8 cellular contexts compared by ENCODE assay signal in genomic region chrX:136767104-136767941, GRCh38. TPM values are rescaled to one million over a fixed set of nuclear protein-coding genes. Genes with fewer than 3 reads are reported as not detected.
DNase-seq lines count a peak whose midpoint lies in the region; TF ChIP-seq lines count a peak whose summit lies in the region.

No MANE protein-coding gene starts in this region.

- no peaks in the 10 kb centered on the region for H3K27me3 ChIP-seq in kidney epithelial cell (ENCODE audit: control insufficient read depth, insufficient read depth, low read length)

- peak overlapping the region; percentile 49 for H3K4me3 ChIP-seq in HFF-Myc (replicated peaks; ENCODE audit: low read depth, low read length)
- peak overlapping the region; percentile 50 for H3K4me3 ChIP-seq in kidney epithelial cell (ENCODE audit: low read depth, low read length)

- no peaks in the 10 kb centered on the region for H3K36me3 ChIP-seq in kidney epithelial cell (ENCODE audit: control insufficient read depth, insufficient read depth, low read length)

- TF ChIP-seq CTCF in HFF-Myc (IDR thresholded peaks at IDR 0.05; ENCODE audit: low read depth, low read length, missing control alignments), result no peak
- TF ChIP-seq CTCF in kidney epithelial cell (IDR thresholded peaks at IDR 0.05; ENCODE audit: insufficient read depth, low read length, poor library complexity, severe bottlenecking), result peak; percentile 17

- DNase-seq in NCI-H2029 (lab: John Stamatoyannopoulos, UW) (peak; percentile 29), NCI-H2029 treated with DMSO at 0.1 percent for 48 hours (lab: John Stamatoyannopoulos, UW) (no peak), HFF-Myc (ENCODE audit: extremely low read depth, low read depth) (no peak), NAMALWA (ENCODE audit: low spot score) (peak; percentile 67), UCSD-AML1 (lab: John Stamatoyannopoulos, UW; ENCODE audit: unreplicated experiment) (peak; percentile 71), kidney epithelial cell (ENCODE audit: low read depth) (no peak)
- DNase-seq in central memory CD4-positive, alpha-beta T cell, result peak; percentile 43
- peak; percentile 12 to 36 for DNase-seq in stimulated activated CD4-positive, alpha-beta T cell treated with anti-CD3 and anti-CD28 coated beads, Interleukin-15, amount 100 ng/mL, for 1 hour (ENCODE audit: low read depth in 1 of 2, low spot score in 1 of 2)

RNA-seq across cellular contexts. Expression of gene ARHGEF6, which starts 13.4 kb away (rescaled TPM):
- 0.82 and 1.6 TPM in 2 replicates for total RNA-seq in kidney epithelial cell

Comparison
In these comparisons a context has a peak if more than half of its experiments do, and no peak if none do; other contexts are left out.
1. DNase-seq: peak in NCI-H2029 (single experiment), NAMALWA (single experiment), UCSD-AML1 (single experiment), central memory CD4-positive, alpha-beta T cell (single experiment) and stimulated activated CD4-positive, alpha-beta T cell treated with anti-CD3 and anti-CD28 coated beads, Interleukin-15, amount 100 ng/mL, for 1 hour (2 of 2); none in NCI-H2029 treated with DMSO at 0.1 percent for 48 hours (single experiment), HFF-Myc (single experiment) and kidney epithelial cell (single experiment).